8 cellular contexts compared by ENCODE assay signal in genomic region chr4:128288689-128289106, GRCh38. TPM values are rescaled to one million over a fixed set of nuclear protein-coding genes. Genes with fewer than 3 reads are reported as not detected.
DNase-seq lines count a peak whose midpoint lies in the region; ATAC-seq lines count a peak whose summit lies in the region.

No MANE protein-coding gene starts in this region.

- no peaks in the 10 kb centered on the region for H3K9me3 Mint-ChIP-seq in immature natural killer cell
- no peaks in the 10 kb centered on the region for H3K9me3 Mint-ChIP-seq in stimulated activated effector memory CD8-positive, alpha-beta T cell treated with anti-CD3 and anti-CD28 coated beads, Interleukin-12 subunit alpha, Interleukin-12 subunit beta, amount 100 ng/mL, for 72 hours

- WGBS in adipose tissue, 3 donors, result 2 to 5% (median 4%) methylated on average over 13 of the region's 13 CpGs

- peaks cover 36 to 37% of the 10 kb centered on the region in 2 donors for H3K4me1 Mint-ChIP-seq in immature natural killer cell
- peaks cover 33% of the 10 kb centered on the region for H3K4me1 Mint-ChIP-seq in stimulated activated effector memory CD8-positive, alpha-beta T cell treated with anti-CD3 and anti-CD28 coated beads, Interleukin-12 subunit alpha, Interleukin-12 subunit beta, amount 100 ng/mL, for 72 hours

- H3K4me3 Mint-ChIP-seq in immature natural killer cell, result peak overlapping the region; percentile 86 to 89 (median 88)
- peak overlapping the region; percentile 74 for H3K4me3 Mint-ChIP-seq in stimulated activated effector memory CD8-positive, alpha-beta T cell treated with anti-CD3 and anti-CD28 coated beads, Interleukin-12 subunit alpha, Interleukin-12 subunit beta, amount 100 ng/mL, for 72 hours

- DNase-seq in stimulated activated naive CD4-positive, alpha-beta T cell (lab: John Stamatoyannopoulos, UW), result peak; percentile 31 to 90 (median 60)
- no peak for DNase-seq in stimulated activated naive CD4-positive, alpha-beta T cell treated with Interleukin-2 at 50 U/mL for 16 hours (lab: John Stamatoyannopoulos, UW)
- DNase-seq in NCI-H526 treated with DMSO at 0.1 percent for 48 hours (lab: John Stamatoyannopoulos, UW) (peak; percentile 28), immature natural killer cell (peak; percentile 76 to 80 (median 79)), AG08395 (ENCODE audit: low spot score) (no peak)
- DNase-seq in stimulated activated effector memory CD8-positive, alpha-beta T cell treated with anti-CD3 and anti-CD28 coated beads, Interleukin-12 subunit alpha, Interleukin-12 subunit beta, amount 100 ng/mL, for 72 hours (ENCODE audit: low spot score in 2 of 2), result peak in 1 of 2 donors; percentile 9

- no peak for ATAC-seq in stimulated activated effector memory CD8-positive, alpha-beta T cell treated with anti-CD3 and anti-CD28 coated beads, Interleukin-12 subunit alpha, Interleukin-12 subunit beta, amount 100 ng/mL, for 72 hours
- ATAC-seq in GM18519 (IDR thresholded peaks at IDR 0.05; ENCODE audit: low FRiP score, unreplicated experiment), result no peak

- H3K27ac ChIP-seq in adipose tissue (ENCODE audit: low read depth, low read length), result peak overlapping the region; percentile 65

- H3K27ac Mint-ChIP-seq in immature natural killer cell, result peak overlapping the region; percentile 92 to 97 (median 96)
- H3K27ac Mint-ChIP-seq in stimulated activated effector memory CD8-positive, alpha-beta T cell treated with anti-CD3 and anti-CD28 coated beads, Interleukin-12 subunit alpha, Interleukin-12 subunit beta, amount 100 ng/mL, for 72 hours, result peak overlapping the region; percentile 60

- peaks cover 11 to 33% (median 16%) of the 10 kb centered on the region in 3 donors for H3K27me3 Mint-ChIP-seq in immature natural killer cell (ENCODE audit: low read depth in 3 of 3)

- no peaks in the 10 kb centered on the region for H3K36me3 Mint-ChIP-seq in immature natural killer cell
- H3K36me3 Mint-ChIP-seq in stimulated activated effector memory CD8-positive, alpha-beta T cell treated with anti-CD3 and anti-CD28 coated beads, Interleukin-12 subunit alpha, Interleukin-12 subunit beta, amount 100 ng/mL, for 72 hours, result peaks cover 32% of the 10 kb centered on the region

RNA-seq across cellular contexts. Expression of gene PGRMC2, which starts 1.1 kb away (rescaled TPM):
- polyA plus RNA-seq in adipose tissue, result 10 to 100 TPM; 22.2 to 62.1 (median 44.0) TPM
- 10 to 100 TPM; 11.9 to 17.6 (median 13.6) TPM for polyA plus RNA-seq in immature natural killer cell

Comparison
In these comparisons a context has a peak if more than half of its experiments do, and no peak if none do; other contexts are left out.
1. DNase-seq: peak in stimulated activated naive CD4-positive, alpha-beta T cell (6 of 6), NCI-H526 treated with DMSO at 0.1 percent for 48 hours (single experiment) and immature natural killer cell (3 of 3); none in stimulated activated naive CD4-positive, alpha-beta T cell treated with Interleukin-2 at 50 U/mL for 16 hours (single experiment) and AG08395 (single experiment).